1 cellular context compared by ENCODE assay signal in the genomic region with DNA sequence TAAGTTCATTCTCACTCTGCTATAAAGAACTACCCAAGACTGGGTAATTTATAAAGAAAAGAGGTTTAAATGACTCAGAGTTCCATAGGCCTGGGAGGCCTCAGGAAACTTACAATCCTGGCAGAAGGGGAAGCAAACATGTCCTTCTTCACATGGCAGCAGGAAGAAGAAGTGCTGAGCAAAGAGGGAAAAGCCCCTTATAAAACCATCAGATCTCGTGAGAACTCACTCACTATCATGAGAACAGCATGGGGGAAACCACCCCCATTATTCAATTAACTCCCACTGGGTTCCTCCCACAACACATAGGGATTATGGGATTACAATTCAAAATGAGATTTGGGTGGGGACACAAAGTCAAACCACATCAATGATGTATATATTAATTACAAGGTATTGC. TPM values are rescaled to one million over a fixed set of nuclear protein-coding genes. Genes with fewer than 3 reads are reported as not detected.
"Had no signal": no experiment of that assay in that cellular context is flagged by ENCODE, and none has a peak within 500 bp of the region (broad histone marks: within the 10 kb centered on the region; RNA-seq: fewer than 3 reads in every experiment).

No MANE protein-coding gene starts in this region.

RNA-seq across cellular contexts. Expression of gene THBS2, which starts 45.0 kb away (rescaled TPM):
- total RNA-seq: HT-29 had no signal
